ENCODE assay signal across 13 cellular contexts in the genomic region with DNA sequence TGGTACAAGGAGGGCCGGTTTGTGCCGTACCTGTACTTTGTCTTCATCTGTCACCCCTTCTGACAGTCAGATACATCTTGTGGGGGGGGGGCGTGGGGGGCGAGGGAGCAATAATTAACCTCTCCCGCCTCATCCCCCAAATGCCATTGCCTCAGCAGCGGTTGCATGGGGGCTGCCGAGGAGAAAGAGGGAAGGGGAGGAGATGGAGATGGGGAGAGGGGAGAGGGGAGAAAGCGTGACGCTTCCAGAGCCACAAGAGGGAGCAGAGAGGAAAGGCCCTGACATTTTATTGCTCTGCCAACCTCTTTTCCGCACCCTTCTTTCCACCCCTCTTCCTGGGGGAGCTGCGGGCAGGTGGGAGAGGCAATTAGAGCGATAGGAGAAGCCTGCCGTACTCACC. TPM values are rescaled to one million over a fixed set of nuclear protein-coding genes. Genes with fewer than 3 reads are reported as not detected.
"Had no signal": no experiment of that assay in that cellular context is flagged by ENCODE, and none has a peak within 500 bp of the region (broad histone marks: within the 10 kb centered on the region; RNA-seq: fewer than 3 reads in every experiment).

No MANE protein-coding gene starts in this region.

- ATAC-seq: body of pancreas; right cardiac atrium; stimulated activated effector memory CD8-positive, alpha-beta T cell treated with anti-CD3 and anti-CD28 coated beads, Interleukin-12 subunit alpha, Interleukin-12 subunit beta, amount 100 ng/mL, for 72 hours; T-helper 17 cell had no signal

- H3K36me3 ChIP-seq: esophagus muscularis mucosa, thyroid gland had no signal

- H3K27me3 ChIP-seq: thyroid gland had no signal

- DNase-seq: activated CD4-positive, alpha-beta T cell treated with anti-CD3 and anti-CD28 coated beads, Interleukin-2, amount 50 U/mL, for 1 hour; activated T-cell treated with anti-CD3 and anti-CD28 coated beads, Interleukin-2, amount 50 U/mL, for 1 hour; body of pancreas; glutamatergic neuron; islet precursor cell; mesendoderm; right cardiac atrium; T-helper 17 cell; thyroid gland had no signal

- H3K9me3 ChIP-seq: body of pancreas, esophagus muscularis mucosa, thyroid gland had no signal

- H3K4me1 ChIP-seq: body of pancreas, esophagus muscularis mucosa, thyroid gland had no signal

- H3K27ac ChIP-seq: body of pancreas, esophagus muscularis mucosa, thyroid gland had no signal

- H3K4me3 ChIP-seq: body of pancreas, esophagus muscularis mucosa, thyroid gland had no signal

RNA-seq across cellular contexts. Expression of gene KAZALD1, which starts 11.8 kb away (rescaled TPM):
- total RNA-seq: T-helper 17 cell had no signal

RNA-seq across cellular contexts. Expression of gene TLX1, which starts 57.5 kb away (rescaled TPM):
- total RNA-seq: dermis microvascular lymphatic vessel endothelial cell, esophagus muscularis mucosa, fibroblast of villous mesenchyme, T-helper 17 cell, thyroid gland had no signal
